18 cellular contexts compared by ENCODE assay signal in genomic region chr16:2199621-2200139, GRCh38. TPM values are rescaled to one million over a fixed set of nuclear protein-coding genes. Genes with fewer than 3 reads are reported as not detected.
DNase-seq lines count a peak whose midpoint lies in the region; ATAC-seq, FAIRE-seq and TF ChIP-seq lines count a peak whose summit lies in the region.
"Had no signal": no experiment of that assay in that cellular context is flagged by ENCODE, and none has a peak within 500 bp of the region (broad histone marks: within the 10 kb centered on the region; RNA-seq: fewer than 3 reads in every experiment).

No MANE protein-coding gene starts in this region.

- H3K27me3 Mint-ChIP-seq in neural crest cell (ENCODE audit: low read depth) (peaks cover 33% of the 10 kb centered on the region), osteocyte (ENCODE audit: unreplicated experiment) (peaks cover 15% of the 10 kb centered on the region)
- peaks cover 43% of the 10 kb centered on the region for H3K27me3 Mint-ChIP-seq in activated CD4-positive, alpha-beta memory T cell treated with anti-CD3 and anti-CD28 coated beads, Interleukin-2, amount 10 ng/mL, durations not matched to agents 7 days and 5 days

- ATAC-seq in RWPE2 (ENCODE audit: low read depth) (no peak), HG02798 (IDR thresholded peaks at IDR 0.05; ENCODE audit: poor library complexity, unreplicated experiment) (no peak)

- CTCF ChIA-PET in activated CD4-positive, alpha-beta memory T cell treated with anti-CD3 and anti-CD28 coated beads, Interleukin-2, amount 10 ng/mL, durations not matched to agents 7 days and 5 days (lab: Charles Lee): no interaction called here

- FAIRE-seq in D721Med (lab: Jason Lieb, UNC): no peak
- FAIRE-seq: G401.6, GM12892, H1 had no signal

- H3K4me1 Mint-ChIP-seq in neural crest cell (peaks cover 14% of the 10 kb centered on the region), osteocyte (ENCODE audit: unreplicated experiment) (peaks cover 6% of the 10 kb centered on the region)
- H3K4me1 Mint-ChIP-seq in activated CD4-positive, alpha-beta memory T cell treated with anti-CD3 and anti-CD28 coated beads, Interleukin-2, amount 10 ng/mL, durations not matched to agents 7 days and 5 days: peaks cover 10% of the 10 kb centered on the region

- H3K27me3 ChIP-seq in RWPE2 (ENCODE audit: insufficient read depth, poor library complexity, severe bottlenecking): peaks cover 9% of the 10 kb centered on the region

- H3K4me3 Mint-ChIP-seq in neural crest cell: peak overlapping the region; percentile 27
- peak overlapping the region; percentile 7 for H3K4me3 Mint-ChIP-seq in osteocyte (ENCODE audit: unreplicated experiment)
- H3K4me3 Mint-ChIP-seq in activated CD4-positive, alpha-beta memory T cell treated with anti-CD3 and anti-CD28 coated beads, Interleukin-2, amount 10 ng/mL, durations not matched to agents 7 days and 5 days: no peak overlapping the region
- H3K4me3 Mint-ChIP-seq: CD4-positive, alpha-beta memory T cell had no signal

- no peak for TF ChIP-seq CTCF in RWPE2 (IDR thresholded peaks at IDR 0.05; ENCODE audit: poor library complexity, severe bottlenecking)
- TF ChIP-seq CTCF in neural crest cell (conservative IDR thresholded peaks at IDR 0.05): no peak
- TF ChIP-seq CTCF in osteocyte (IDR thresholded peaks at IDR 0.05): no peak
- no peak for TF ChIP-seq CTCF in D721Med (IDR thresholded peaks at IDR 0.05; ENCODE audit: insufficient read depth, missing control alignments)

- DNase-seq in RWPE2 (ENCODE audit: low spot score): peak; percentile 55
- DNase-seq in neural crest cell (ENCODE audit: low read depth, low spot score): no peak
- DNase-seq in osteocyte (ENCODE audit: extremely low spot score, unreplicated experiment): no peak
- no peak for DNase-seq in D721Med (ENCODE audit: insufficient read length, low spot score)
- DNase-seq in activated CD4-positive, alpha-beta memory T cell treated with anti-CD3 and anti-CD28 coated beads, Interleukin-2, amount 10 ng/mL, durations not matched to agents 7 days and 5 days: no peak
- DNase-seq: C1 segment of cervical spinal cord; Calu3; CD4-positive, alpha-beta memory T cell; COR-L47; DMS153; DND-41; GM23248; H7; HCEC 1CT had no signal

- H3K4me3 ChIP-seq in RWPE2 (ENCODE audit: severe bottlenecking): no peak overlapping the region
- H3K4me3 ChIP-seq: GM23248 had no signal

- no peaks in the 10 kb centered on the region for H3K9me3 Mint-ChIP-seq in neural crest cell
- no peaks in the 10 kb centered on the region for H3K9me3 Mint-ChIP-seq in osteocyte (ENCODE audit: unreplicated experiment)
- H3K9me3 Mint-ChIP-seq in activated CD4-positive, alpha-beta memory T cell treated with anti-CD3 and anti-CD28 coated beads, Interleukin-2, amount 10 ng/mL, durations not matched to agents 7 days and 5 days: no peaks in the 10 kb centered on the region
- H3K9me3 Mint-ChIP-seq: CD4-positive, alpha-beta memory T cell had no signal

- no peaks in the 10 kb centered on the region for H3K4me1 ChIP-seq in RWPE2 (ENCODE audit: insufficient read depth, poor library complexity, severe bottlenecking)

- H3K36me3 Mint-ChIP-seq in neural crest cell (ENCODE audit: low read depth) (no peaks in the 10 kb centered on the region), osteocyte (ENCODE audit: unreplicated experiment) (no peaks in the 10 kb centered on the region)
- no peaks in the 10 kb centered on the region for H3K36me3 Mint-ChIP-seq in activated CD4-positive, alpha-beta memory T cell treated with anti-CD3 and anti-CD28 coated beads, Interleukin-2, amount 10 ng/mL, durations not matched to agents 7 days and 5 days (ENCODE audit: low read depth)

- no peaks in the 10 kb centered on the region for H3K36me3 ChIP-seq in RWPE2 (ENCODE audit: low read depth)

- POLR2A ChIA-PET in activated CD4-positive, alpha-beta memory T cell treated with anti-CD3 and anti-CD28 coated beads, Interleukin-2, amount 10 ng/mL, durations not matched to agents 7 days and 5 days (lab: Charles Lee): interaction anchor here (0.7 to 1.1 kb wide), 2 partner anchors 10 to 314 kb away, joined by 3 read pairs; partner anchors contain the start of gene ATP6V0C

- H3K27ac ChIP-seq in RWPE2 (ENCODE audit: poor library complexity, severe bottlenecking): no peak overlapping the region
- H3K27ac ChIP-seq: GM23248 had no signal

- no peak overlapping the region for H3K27ac Mint-ChIP-seq in neural crest cell (ENCODE audit: unreplicated experiment)
- no peak overlapping the region for H3K27ac Mint-ChIP-seq in osteocyte (ENCODE audit: unreplicated experiment)
- H3K27ac Mint-ChIP-seq in activated CD4-positive, alpha-beta memory T cell treated with anti-CD3 and anti-CD28 coated beads, Interleukin-2, amount 10 ng/mL, durations not matched to agents 7 days and 5 days: no peak overlapping the region
- H3K27ac Mint-ChIP-seq: CD4-positive, alpha-beta memory T cell had no signal

- no peaks in the 10 kb centered on the region for H3K9me3 ChIP-seq in RWPE2 (ENCODE audit: severe bottlenecking)

RNA-seq across cellular contexts. Expression of gene CASKIN1, which starts 3.3 kb away (rescaled TPM):
- total RNA-seq in neural crest cell: 18.9 and 20.2 TPM in 2 replicates
- 2.4 and 3.7 TPM in 2 replicates for total RNA-seq in osteocyte
- 1 to 10 TPM in 1 of 2 experiments, under 1 TPM in 1; 0.18 to 1.4 TPM for total RNA-seq in activated CD4-positive, alpha-beta memory T cell treated with anti-CD3 and anti-CD28 coated beads, Interleukin-2, amount 10 ng/mL, durations not matched to agents 7 days and 5 days
- total RNA-seq: CD4-positive, alpha-beta memory T cell; GM23248 had no signal

RNA-seq across cellular contexts. Expression of gene MLST8, which starts 5.6 kb away (rescaled TPM):
- 68.1 and 69.2 TPM in 2 replicates for total RNA-seq in neural crest cell
- total RNA-seq in osteocyte: 57.6 and 60.2 TPM in 2 replicates
- 10 to 100 TPM; 32.6 to 33.7 TPM for total RNA-seq in activated CD4-positive, alpha-beta memory T cell treated with anti-CD3 and anti-CD28 coated beads, Interleukin-2, amount 10 ng/mL, durations not matched to agents 7 days and 5 days

RNA-seq across cellular contexts. Expression of gene BRICD5, which starts 11.0 kb away (rescaled TPM):
- total RNA-seq in neural crest cell (31.2 and 32.0 TPM in 2 replicates), osteocyte (6.6 and 10.1 TPM in 2 replicates)
- 10 to 100 TPM; 10.3 to 12.5 TPM for total RNA-seq in activated CD4-positive, alpha-beta memory T cell treated with anti-CD3 and anti-CD28 coated beads, Interleukin-2, amount 10 ng/mL, durations not matched to agents 7 days and 5 days

RNA-seq across cellular contexts. Expression of gene PGP, which starts 15.0 kb away (rescaled TPM):
- total RNA-seq in neural crest cell (47.3 and 50.2 TPM in 2 replicates), osteocyte (14.1 and 15.0 TPM in 2 replicates)
- 10 to 100 TPM; 17.9 to 19.2 TPM for total RNA-seq in activated CD4-positive, alpha-beta memory T cell treated with anti-CD3 and anti-CD28 coated beads, Interleukin-2, amount 10 ng/mL, durations not matched to agents 7 days and 5 days

RNA-seq across cellular contexts. Expression of gene E4F1, which starts 23.7 kb away (rescaled TPM):
- 37.5 and 38.9 TPM in 2 replicates for total RNA-seq in neural crest cell
- total RNA-seq in osteocyte: 24.3 and 26.9 TPM in 2 replicates
- 10 to 100 TPM; 26.3 to 29.4 TPM for total RNA-seq in activated CD4-positive, alpha-beta memory T cell treated with anti-CD3 and anti-CD28 coated beads, Interleukin-2, amount 10 ng/mL, durations not matched to agents 7 days and 5 days
